In the genomic region with DNA sequence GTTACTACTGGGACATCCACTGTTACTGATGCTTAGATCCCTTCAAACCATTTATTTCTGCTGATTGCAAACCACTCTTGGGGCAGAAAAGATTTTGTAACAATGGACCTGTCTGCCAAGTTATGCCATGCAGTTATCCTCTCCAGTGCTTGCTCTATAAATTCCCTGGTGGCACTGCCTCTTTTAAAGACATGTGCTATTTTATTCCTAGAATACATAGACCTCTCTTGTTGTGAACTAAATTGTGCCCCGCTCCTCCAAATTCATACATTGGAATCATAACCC, we compare ENCODE assay signal across 18 cellular contexts.
DNase-seq lines count a peak whose midpoint lies in the region; ATAC-seq and TF ChIP-seq lines count a peak whose summit lies in the region.
"Had no signal": no experiment of that assay in that cellular context is flagged by ENCODE, and none has a peak within 500 bp of the region (broad histone marks: within the 10 kb centered on the region; RNA-seq: fewer than 3 reads in every experiment).

No MANE protein-coding gene starts in this region.

- no peak for DNase-seq in left ventricle myocardium inferior
- no peak for DNase-seq in Right ventricle myocardium inferior (ENCODE audit: missing footprints)
- DNase-seq in activated CD8-positive, alpha-beta T cell treated with anti-CD3 and anti-CD28 coated beads for 36 hours: no peak
- DNase-seq in activated CD8-positive, alpha-beta T cell treated with anti-CD3 and anti-CD28 coated beads, Interleukin-2, amount 10 ng/mL, durations not matched to agents 7 days and 5 days: no peak
- DNase-seq in NCI-H748 treated with DMSO at 0.1 percent for 48 hours (lab: John Stamatoyannopoulos, UW): no peak
- DNase-seq in nucleus accumbens (lab: John Stamatoyannopoulos, UW): no peak
- DNase-seq: activated naive CD8-positive, alpha-beta T cell treated with anti-CD3 and anti-CD28 coated beads for 36 hours; body of pancreas; CD4-positive, alpha-beta T cell; left cardiac atrium; NCI-H2029 treated with DMSO at 0.1 percent for 48 hours; stimulated activated CD4-positive, alpha-beta T cell treated with anti-CD3 and anti-CD28 coated beads, Interleukin-4, amount 100 ng/mL, for 4 hours; T-helper 9 cell had no signal

- peak overlapping the region; percentile 58 for H3K4me2 ChIP-seq in OCI-LY3 (ENCODE audit: low read length)

- H3K79me2 ChIP-seq in OCI-LY3 (ENCODE audit: low read length): no peaks in the 10 kb centered on the region

- H3K9me3 ChIP-seq in left ventricle myocardium inferior (replicated peaks): no peaks in the 10 kb centered on the region
- no peaks in the 10 kb centered on the region for H3K9me3 ChIP-seq in OCI-LY3 (ENCODE audit: insufficient read depth, low read length)
- H3K9me3 ChIP-seq in endocrine pancreas (ENCODE audit: control insufficient read depth, low read length): no peaks in the 10 kb centered on the region
- H3K9me3 ChIP-seq: body of pancreas, gastroesophageal sphincter had no signal

- peak overlapping the region; percentile 66; the same call in 1 of the 2 replicates for H2AFZ ChIP-seq in OCI-LY3 (ENCODE audit: low read depth, low read length)

- POLR2A ChIA-PET in activated CD8-positive, alpha-beta T cell treated with anti-CD3 and anti-CD28 coated beads for 36 hours (lab: Charles Lee): no interaction called here
- POLR2A ChIA-PET in activated CD8-positive, alpha-beta T cell treated with anti-CD3 and anti-CD28 coated beads, Interleukin-2, amount 10 ng/mL, durations not matched to agents 7 days and 5 days (lab: Charles Lee): no interaction called here

- CTCF ChIA-PET in activated CD8-positive, alpha-beta T cell treated with anti-CD3 and anti-CD28 coated beads for 36 hours (lab: Charles Lee): no interaction called here
- CTCF ChIA-PET in activated CD8-positive, alpha-beta T cell treated with anti-CD3 and anti-CD28 coated beads, Interleukin-2, amount 10 ng/mL, durations not matched to agents 7 days and 5 days (lab: Charles Lee): no interaction called here

- no peaks in the 10 kb centered on the region for H3K36me3 Mint-ChIP-seq in activated CD8-positive, alpha-beta T cell treated with anti-CD3 and anti-CD28 coated beads for 36 hours (ENCODE audit: low read depth)
- no peaks in the 10 kb centered on the region for H3K36me3 Mint-ChIP-seq in activated CD8-positive, alpha-beta T cell treated with anti-CD3 and anti-CD28 coated beads, Interleukin-2, amount 10 ng/mL, durations not matched to agents 7 days and 5 days (ENCODE audit: low read depth)
- H3K36me3 Mint-ChIP-seq: activated naive CD8-positive, alpha-beta T cell treated with anti-CD3 and anti-CD28 coated beads for 36 hours had no signal

- no peaks in the 10 kb centered on the region for H3K4me1 ChIP-seq in left ventricle myocardium inferior
- peaks cover 5% of the 10 kb centered on the region; the same call in 1 of the 2 replicates for H3K4me1 ChIP-seq in OCI-LY3 (ENCODE audit: low read length)
- H3K4me1 ChIP-seq in endocrine pancreas (ENCODE audit: control insufficient read depth, insufficient read depth, low read length): no peaks in the 10 kb centered on the region
- H3K4me1 ChIP-seq: body of pancreas, gastroesophageal sphincter had no signal

- H4K20me1 ChIP-seq in OCI-LY3 (ENCODE audit: insufficient read depth, low read length): no peaks in the 10 kb centered on the region

- H3K4me3 ChIP-seq in left ventricle myocardium inferior: peak overlapping the region; percentile 48
- H3K4me3 ChIP-seq in OCI-LY3 (ENCODE audit: low read length): peak overlapping the region; percentile 60
- H3K4me3 ChIP-seq in endocrine pancreas (ENCODE audit: control insufficient read depth, insufficient read depth, low read length): peak overlapping the region; percentile 22

- no peaks in the 10 kb centered on the region for H3K27me3 ChIP-seq in left ventricle myocardium inferior (ENCODE audit: low read depth)
- H3K27me3 ChIP-seq in OCI-LY3 (ENCODE audit: low read depth, low read length): no peaks in the 10 kb centered on the region
- H3K27me3 ChIP-seq in endocrine pancreas (ENCODE audit: control insufficient read depth, insufficient read depth, low read length): no peaks in the 10 kb centered on the region
- H3K27me3 ChIP-seq: body of pancreas, gastroesophageal sphincter had no signal

- no peak for ATAC-seq in Right ventricle myocardium inferior
- ATAC-seq in activated CD8-positive, alpha-beta T cell treated with anti-CD3 and anti-CD28 coated beads for 36 hours: no peak
- no peak for ATAC-seq in activated CD8-positive, alpha-beta T cell treated with anti-CD3 and anti-CD28 coated beads, Interleukin-2, amount 10 ng/mL, durations not matched to agents 7 days and 5 days
- ATAC-seq: activated CD4-positive, CD25-positive, alpha-beta regulatory T cell treated with anti-CD3 and anti-CD28 coated beads, Interleukin-2, amount 50 U/mL, for 24 hours; gastroesophageal sphincter; left cardiac atrium had no signal

- no peak overlapping the region for H3K4me3 Mint-ChIP-seq in activated CD8-positive, alpha-beta T cell treated with anti-CD3 and anti-CD28 coated beads for 36 hours
- no peak overlapping the region for H3K4me3 Mint-ChIP-seq in activated CD8-positive, alpha-beta T cell treated with anti-CD3 and anti-CD28 coated beads, Interleukin-2, amount 10 ng/mL, durations not matched to agents 7 days and 5 days
- H3K4me3 Mint-ChIP-seq: activated naive CD8-positive, alpha-beta T cell treated with anti-CD3 and anti-CD28 coated beads for 36 hours; CD4-positive, alpha-beta T cell had no signal

- TF ChIP-seq CTCF in left ventricle myocardium inferior (IDR thresholded peaks at IDR 0.05; ENCODE audit: borderline replicate concordance) (no peak), OCI-LY3 (IDR thresholded peaks at IDR 0.05; ENCODE audit: low read depth, low read length) (no peak)
- TF ChIP-seq CTCF in activated CD8-positive, alpha-beta T cell treated with anti-CD3 and anti-CD28 coated beads for 36 hours (IDR thresholded peaks at IDR 0.05): no peak

- H3K4me1 Mint-ChIP-seq in activated CD8-positive, alpha-beta T cell treated with anti-CD3 and anti-CD28 coated beads for 36 hours (ENCODE audit: low read depth): no peaks in the 10 kb centered on the region
- H3K4me1 Mint-ChIP-seq in activated CD8-positive, alpha-beta T cell treated with anti-CD3 and anti-CD28 coated beads, Interleukin-2, amount 10 ng/mL, durations not matched to agents 7 days and 5 days (ENCODE audit: low read depth): no peaks in the 10 kb centered on the region
- H3K4me1 Mint-ChIP-seq: activated naive CD8-positive, alpha-beta T cell treated with anti-CD3 and anti-CD28 coated beads for 36 hours had no signal

- no peaks in the 10 kb centered on the region for H3K27me3 Mint-ChIP-seq in activated CD8-positive, alpha-beta T cell treated with anti-CD3 and anti-CD28 coated beads for 36 hours
- H3K27me3 Mint-ChIP-seq in activated CD8-positive, alpha-beta T cell treated with anti-CD3 and anti-CD28 coated beads, Interleukin-2, amount 10 ng/mL, durations not matched to agents 7 days and 5 days (ENCODE audit: low read depth): no peaks in the 10 kb centered on the region
- H3K27me3 Mint-ChIP-seq: activated naive CD8-positive, alpha-beta T cell treated with anti-CD3 and anti-CD28 coated beads for 36 hours; CD4-positive, alpha-beta T cell had no signal

- H3K27ac Mint-ChIP-seq in activated CD8-positive, alpha-beta T cell treated with anti-CD3 and anti-CD28 coated beads for 36 hours: no peak overlapping the region
- H3K27ac Mint-ChIP-seq in activated CD8-positive, alpha-beta T cell treated with anti-CD3 and anti-CD28 coated beads, Interleukin-2, amount 10 ng/mL, durations not matched to agents 7 days and 5 days: no peak overlapping the region
- H3K27ac Mint-ChIP-seq: activated naive CD8-positive, alpha-beta T cell treated with anti-CD3 and anti-CD28 coated beads for 36 hours; CD4-positive, alpha-beta T cell had no signal

- H3K9me3 Mint-ChIP-seq in activated CD8-positive, alpha-beta T cell treated with anti-CD3 and anti-CD28 coated beads for 36 hours: peaks cover 20% of the 10 kb centered on the region
- H3K9me3 Mint-ChIP-seq in activated CD8-positive, alpha-beta T cell treated with anti-CD3 and anti-CD28 coated beads, Interleukin-2, amount 10 ng/mL, durations not matched to agents 7 days and 5 days (ENCODE audit: insufficient read depth): peaks cover 22% of the 10 kb centered on the region

- intact Hi-C loops in left ventricle myocardium inferior (cut with micrococcal nuclease) (no loop called here), Right ventricle myocardium inferior (cut with DNase I) (no loop called here)
- intact Hi-C loops in activated CD8-positive, alpha-beta T cell treated with anti-CD3 and anti-CD28 coated beads for 36 hours (cut with micrococcal nuclease): no loop called here

- H3K27ac ChIP-seq in left ventricle myocardium inferior (replicated peaks) (no peak overlapping the region), OCI-LY3 (ENCODE audit: low read length) (no peak overlapping the region)
- H3K27ac ChIP-seq: body of pancreas, gastroesophageal sphincter, SK-N-MC had no signal

- H3K36me3 ChIP-seq in left ventricle myocardium inferior (no peaks in the 10 kb centered on the region), OCI-LY3 (replicated peaks; ENCODE audit: low read depth, low read length) (no peaks in the 10 kb centered on the region), endocrine pancreas (ENCODE audit: control insufficient read depth, insufficient read depth, low read length) (no peaks in the 10 kb centered on the region)
- H3K36me3 ChIP-seq: gastroesophageal sphincter had no signal

- no peak overlapping the region for H3K9ac ChIP-seq in OCI-LY3 (ENCODE audit: low read length)
- H3K9ac ChIP-seq in endocrine pancreas (ENCODE audit: control insufficient read depth, insufficient read depth, low read length): no peak overlapping the region
